Comparison of ENCODE assay signal across 1 cellular context in genomic region chr13:34011552-34012085, GRCh38.
A peak's percentile ranks its signal among the peaks of the same experiment; 100 is the strongest.
TF ChIP-seq lines count a peak whose summit lies in the region.

No MANE protein-coding gene starts in this region.

TF ChIP-seq in HepG2, 621 proteins besides CTCF, POLR2A, EP300 and RAD21 (continued from another document and continues in another):
- TF ChIP-seq ARID5B (CRISPR knock-in tag; IDR thresholded peaks at IDR 0.05): peak; percentile 94
- no peak for TF ChIP-seq ATF5 (CRISPR knock-in tag; IDR thresholded peaks at IDR 0.05; ENCODE audit: low read depth)
- 0 out of 2 replicates have a peak, but pooled peaks have one; percentile 42 for TF ChIP-seq ZNF138 (CRISPR knock-in tag; IDR thresholded peaks at IDR 0.05; ENCODE audit: low read depth)
- TF ChIP-seq ZEB1 (IDR thresholded peaks at IDR 0.05; ENCODE audit: insufficient replicate concordance, low read depth): peak; percentile 24
- TF ChIP-seq HNRNPLL (IDR thresholded peaks at IDR 0.05; ENCODE audit: low read depth, low read length, poor library complexity, severe bottlenecking): no peak
- TF ChIP-seq KLF12 (CRISPR knock-in tag; IDR thresholded peaks at IDR 0.05; ENCODE audit: borderline replicate concordance): no peak
- 0 out of 2 replicates have a peak, but pooled peaks have one; percentile 67 for TF ChIP-seq ZNF800 (CRISPR knock-in tag; IDR thresholded peaks at IDR 0.05)
- no peak for TF ChIP-seq RNF2 (conservative IDR thresholded peaks at IDR 0.05; ENCODE audit: low read depth)
- peak; percentile 71; the same call in 1 of the 2 replicates for TF ChIP-seq RXRA (CRISPR knock-in tag; IDR thresholded peaks at IDR 0.05)
- TF ChIP-seq ZNF589 (CRISPR knock-in tag; conservative IDR thresholded peaks at IDR 0.05): no peak
- 0 out of 2 replicates have a peak, but pooled peaks have one; percentile 48 for TF ChIP-seq RFXAP (CRISPR knock-in tag; IDR thresholded peaks at IDR 0.05; ENCODE audit: borderline replicate concordance)
- 0 out of 2 replicates have a peak, but pooled peaks have one; percentile 44 for TF ChIP-seq SNAPC2 (CRISPR knock-in tag; IDR thresholded peaks at IDR 0.05)
- no peak for TF ChIP-seq REXO4 (CRISPR knock-in tag; IDR thresholded peaks at IDR 0.05; ENCODE audit: borderline replicate concordance)
- TF ChIP-seq BRD4 (CRISPR knock-in tag; IDR thresholded peaks at IDR 0.05): no peak
- TF ChIP-seq REPIN1 (CRISPR knock-in tag; IDR thresholded peaks at IDR 0.05; ENCODE audit: borderline replicate concordance, low read depth): peak; percentile 83
- TF ChIP-seq EED (CRISPR knock-in tag; IDR thresholded peaks at IDR 0.05): no peak
- peak; percentile 58; the same call in 1 of the 2 replicates for TF ChIP-seq MXD4 (CRISPR knock-in tag; IDR thresholded peaks at IDR 0.05)
- no peak for TF ChIP-seq LBX2 (CRISPR knock-in tag; IDR thresholded peaks at IDR 0.05; ENCODE audit: borderline replicate concordance)
- peak; percentile 78; the same call in 1 of the 2 replicates for TF ChIP-seq ZNF878 (CRISPR knock-in tag; IDR thresholded peaks at IDR 0.05)
- peak; percentile 71; the same call in 1 of the 2 replicates for TF ChIP-seq ZNF788 (CRISPR knock-in tag; IDR thresholded peaks at IDR 0.05; ENCODE audit: borderline replicate concordance)
- peak; percentile 68 for TF ChIP-seq KAT8 (CRISPR knock-in tag; IDR thresholded peaks at IDR 0.05)
- TF ChIP-seq GZF1 (CRISPR knock-in tag; IDR thresholded peaks at IDR 0.05): no peak
- TF ChIP-seq SMAD3 (CRISPR knock-in tag; IDR thresholded peaks at IDR 0.05): 0 out of 2 replicates have a peak, but pooled peaks have one; percentile 20
- no peak for TF ChIP-seq ZNF672 (CRISPR knock-in tag; IDR thresholded peaks at IDR 0.05)
- no peak for TF ChIP-seq ZNF883 (CRISPR knock-in tag; IDR thresholded peaks at IDR 0.05; ENCODE audit: not compliant biosample characterization)
- TF ChIP-seq KMT2A (CRISPR knock-in tag; IDR thresholded peaks at IDR 0.05): 0 out of 2 replicates have a peak, but pooled peaks have one; percentile 41
- TF ChIP-seq ZNF777 (CRISPR knock-in tag; IDR thresholded peaks at IDR 0.05): no peak
- TF ChIP-seq ZNF547 (CRISPR knock-in tag; IDR thresholded peaks at IDR 0.05): no peak
- no peak for TF ChIP-seq ZFP36L2 (CRISPR knock-in tag; IDR thresholded peaks at IDR 0.05)
- TF ChIP-seq ZBTB3 (CRISPR knock-in tag; IDR thresholded peaks at IDR 0.05; ENCODE audit: borderline replicate concordance, low read depth): no peak
- no peak for TF ChIP-seq HINFP (CRISPR knock-in tag; IDR thresholded peaks at IDR 0.05; ENCODE audit: low read depth)
- no peak for TF ChIP-seq HNRNPK (IDR thresholded peaks at IDR 0.05; ENCODE audit: low read depth, low read length, poor library complexity, severe bottlenecking)
- peak; percentile 51 for TF ChIP-seq SMC3 (IDR thresholded peaks at IDR 0.05; ENCODE audit: low read length)
- TF ChIP-seq MLXIP (CRISPR knock-in tag; IDR thresholded peaks at IDR 0.05; ENCODE audit: borderline replicate concordance): 0 out of 2 replicates have a peak, but pooled peaks have one; percentile 47
- peak; percentile 40; the same call in 1 of the 2 replicates for TF ChIP-seq NR2F2 (IDR thresholded peaks at IDR 0.05; ENCODE audit: borderline replicate concordance, low read depth)
- TF ChIP-seq KDM4B (CRISPR knock-in tag; IDR thresholded peaks at IDR 0.05): 0 out of 2 replicates have a peak, but pooled peaks have one; percentile 26
- TF ChIP-seq MEIS1 (CRISPR knock-in tag; IDR thresholded peaks at IDR 0.05; ENCODE audit: borderline replicate concordance): no peak
- TF ChIP-seq SMYD3 (CRISPR knock-in tag; IDR thresholded peaks at IDR 0.05): 0 out of 2 replicates have a peak, but pooled peaks have one; percentile 52
- TF ChIP-seq HOXD1 (CRISPR knock-in tag; IDR thresholded peaks at IDR 0.05): no peak
- TF ChIP-seq ARID2 (CRISPR knock-in tag; IDR thresholded peaks at IDR 0.05; ENCODE audit: borderline replicate concordance): peak; percentile 87; the same call in 1 of the 2 replicates
- 0 out of 2 replicates have a peak, but pooled peaks have one; percentile 46 for TF ChIP-seq GTF2F1 (IDR thresholded peaks at IDR 0.05; ENCODE audit: low read length)
- no peak for TF ChIP-seq RFX1 (IDR thresholded peaks at IDR 0.05)
- TF ChIP-seq MYC (CRISPR knock-in tag; IDR thresholded peaks at IDR 0.05; ENCODE audit: borderline replicate concordance): peak; percentile 66; the same call in 1 of the 2 replicates
- no peak for TF ChIP-seq ZNF333 (CRISPR knock-in tag; IDR thresholded peaks at IDR 0.05; ENCODE audit: borderline replicate concordance)
- no peak for TF ChIP-seq PRDM4 (CRISPR knock-in tag; IDR thresholded peaks at IDR 0.05; ENCODE audit: borderline replicate concordance)
- TF ChIP-seq SMAD1 (CRISPR knock-in tag; IDR thresholded peaks at IDR 0.05; ENCODE audit: borderline replicate concordance, low read depth): no peak
- TF ChIP-seq ZKSCAN8 (CRISPR knock-in tag; IDR thresholded peaks at IDR 0.05; ENCODE audit: borderline replicate concordance): no peak
- TF ChIP-seq THRA (CRISPR knock-in tag; IDR thresholded peaks at IDR 0.05; ENCODE audit: borderline replicate concordance): peak; percentile 37; the same call in 1 of the 2 replicates
- TF ChIP-seq MAX (IDR thresholded peaks at IDR 0.05): 0 out of 2 replicates have a peak, but pooled peaks have one; percentile 48
- peak; percentile 28; the same call in 1 of the 2 replicates for TF ChIP-seq CEBPG (CRISPR knock-in tag; IDR thresholded peaks at IDR 0.05)
- peak; percentile 63; the same call in 1 of the 2 replicates for TF ChIP-seq ZNF274 (CRISPR knock-in tag; IDR thresholded peaks at IDR 0.05)
- TF ChIP-seq EZH2 (conservative IDR thresholded peaks at IDR 0.05; ENCODE audit: low read depth, low read length): no peak
- no peak for TF ChIP-seq AGO1 (IDR thresholded peaks at IDR 0.05; ENCODE audit: low read depth, low read length, poor library complexity, severe bottlenecking)
- TF ChIP-seq NCOA2 (CRISPR knock-in tag; IDR thresholded peaks at IDR 0.05): peak; percentile 56
- peak; percentile 78; the same call in 1 of the 2 replicates for TF ChIP-seq EHMT2 (IDR thresholded peaks at IDR 0.05; ENCODE audit: borderline replicate concordance, low read depth, low read length)
